Comparison of ENCODE assay signal across 16 cellular contexts in the genomic region with DNA sequence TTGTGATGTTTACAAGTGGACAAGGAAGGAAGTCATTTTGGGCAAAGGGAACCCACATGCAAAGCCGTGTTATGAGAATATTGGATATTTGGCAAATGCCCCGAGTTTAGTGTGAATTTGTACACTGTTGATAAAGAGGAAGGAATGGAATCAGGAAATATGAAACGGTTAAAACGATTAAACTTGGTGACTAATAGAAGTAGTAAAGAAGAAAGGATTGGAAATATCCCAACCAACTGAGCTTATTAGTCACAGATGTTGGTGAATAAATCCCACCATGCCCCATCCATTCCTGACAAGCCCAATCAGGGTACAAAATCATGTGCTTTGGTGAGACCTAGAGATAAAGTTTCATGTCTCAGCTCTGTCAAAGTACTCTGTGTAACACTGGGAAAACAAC. TPM values are rescaled to one million over a fixed set of nuclear protein-coding genes. Genes with fewer than 3 reads are reported as not detected.
DNase-seq lines count a peak whose midpoint lies in the region; ATAC-seq and TF ChIP-seq lines count a peak whose summit lies in the region.
"Had no signal": no experiment of that assay in that cellular context is flagged by ENCODE, and none has a peak within 500 bp of the region (broad histone marks: within the 10 kb centered on the region; RNA-seq: fewer than 3 reads in every experiment).

No MANE protein-coding gene starts in this region.

- ATAC-seq in memory B cell (ENCODE audit: low read depth) (no peak), GM18498 (IDR thresholded peaks at IDR 0.05; ENCODE audit: unreplicated experiment) (no peak)

- no peaks in the 10 kb centered on the region for H3K9me3 Mint-ChIP-seq in memory B cell
- H3K9me3 Mint-ChIP-seq: CD4-positive, alpha-beta T cell; type B pancreatic cell had no signal

- peaks cover 8% of the 10 kb centered on the region for H3K36me3 Mint-ChIP-seq in memory B cell
- H3K36me3 Mint-ChIP-seq: type B pancreatic cell had no signal

- no peak for TF ChIP-seq CTCF in AG09309 (IDR thresholded peaks at IDR 0.05; ENCODE audit: control insufficient read depth, insufficient read depth, low read depth, low read length, missing control alignments)

- no peaks in the 10 kb centered on the region for H3K27me3 Mint-ChIP-seq in memory B cell
- H3K27me3 Mint-ChIP-seq: CD4-positive, alpha-beta T cell; type B pancreatic cell had no signal

- H3K4me3 Mint-ChIP-seq in memory B cell, result peak overlapping the region; percentile 7
- H3K4me3 Mint-ChIP-seq: CD4-positive, alpha-beta T cell; type B pancreatic cell had no signal

- no peak overlapping the region for H3K4me3 ChIP-seq in AG09309 (ENCODE audit: control insufficient read depth, low read depth, low read length)

- H3K27ac Mint-ChIP-seq in memory B cell, result peak overlapping the region; percentile 84
- H3K27ac Mint-ChIP-seq: CD4-positive, alpha-beta T cell; type B pancreatic cell had no signal

- peaks cover 42% of the 10 kb centered on the region for H3K4me1 Mint-ChIP-seq in memory B cell

- DNase-seq in AG09309 (ENCODE audit: low read depth) (peak; percentile 56), HT1080 (ENCODE audit: low read depth) (peak; percentile 66), astrocyte of the hippocampus (ENCODE audit: low read depth, low spot score) (peak; percentile 55), memory B cell (ENCODE audit: low spot score in 2 of 2) (no peak), ecto neural progenitor cell (ENCODE audit: low spot score) (no peak), GM19238 (ENCODE audit: insufficient read length, low spot score) (no peak)
- no peak for DNase-seq in activated CD8-positive, alpha-beta memory T cell treated with anti-CD3 and anti-CD28 coated beads, Interleukin-2, amount 50 U/mL, for 4 hours
- DNase-seq: activated CD4-positive, alpha-beta T cell treated with anti-CD3 and anti-CD28 coated beads, Interleukin-2, amount 50 U/mL, for 4 hours; activated naive CD4-positive, alpha-beta T cell treated with anti-CD3 and anti-CD28 coated beads, Interleukin-2, amount 50 U/mL, for 16 hours; CD4-positive, alpha-beta T cell; effector memory CD4-positive, alpha-beta T cell; kidney; NCI-H2107; occipital lobe had no signal

RNA-seq across cellular contexts. Expression of a gene that starts 22.0 kb away (rescaled TPM):
- 3.3 and 5.8 TPM in 2 replicates for total RNA-seq in HT1080 (2014; rRNA removed; shearing (Covaris generic))
- 2.6 and 3.1 TPM in 2 replicates for polyA plus RNA-seq in HT1080 (2015; cell fraction: cytosol; rRNA removed)
- polyA plus RNA-seq in HT1080 (2015; cell fraction: nucleus; rRNA removed), result 3.0 and 3.6 TPM in 2 replicates

Comparison
In these comparisons a context has a peak if more than half of its experiments do, and no peak if none do; other contexts are left out.
1. DNase-seq: peak in AG09309 (single experiment), HT1080 (single experiment) and astrocyte of the hippocampus (single experiment); none in memory B cell (0 of 2), ecto neural progenitor cell (single experiment), activated CD8-positive, alpha-beta memory T cell treated with anti-CD3 and anti-CD28 coated beads, Interleukin-2, amount 50 U/mL, for 4 hours (single experiment) and GM19238 (single experiment).